ENCODE assay signal across 1 cellular context in the genomic region with DNA sequence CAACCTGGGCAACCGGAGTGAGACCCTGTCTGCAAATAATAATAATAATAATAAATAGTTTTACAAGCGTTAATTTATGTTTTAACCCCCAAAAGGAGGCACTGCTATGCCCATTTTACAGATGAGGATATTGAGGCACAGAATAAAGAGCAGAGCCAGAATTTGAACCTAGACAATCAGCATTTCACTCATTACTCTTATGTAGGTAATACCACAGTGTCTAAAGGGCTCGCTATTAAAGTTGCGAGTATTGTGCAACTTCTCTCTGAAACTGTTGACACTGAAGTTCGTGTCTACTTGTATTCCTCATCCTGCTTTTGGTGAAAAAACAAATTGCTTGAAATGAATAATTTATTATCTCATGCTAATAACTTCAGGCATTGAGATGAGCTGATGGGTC.
TF ChIP-seq lines count a peak whose summit lies in the region.

No MANE protein-coding gene starts in this region.

TF ChIP-seq in IMR-90, 13 proteins besides CTCF, POLR2A, EP300 and RAD21 (continued from another document):
- TF ChIP-seq USF2 (IDR thresholded peaks at IDR 0.05; ENCODE audit: low read depth, low read length) (no peak), NFE2L2 (IDR thresholded peaks at IDR 0.05; ENCODE audit: low read depth, low read length) (no peak), CEBPB (IDR thresholded peaks at IDR 0.05; ENCODE audit: low read depth, low read length) (peak; percentile 82), RFX5 (IDR thresholded peaks at IDR 0.05; ENCODE audit: low read depth, low read length) (no peak), BHLHE40 (IDR thresholded peaks at IDR 0.05; ENCODE audit: low read depth, low read length) (no peak), MXI1 (IDR thresholded peaks at IDR 0.05; ENCODE audit: borderline replicate concordance, low read depth, low read length) (no peak)
